11 cellular contexts compared by ENCODE assay signal in the genomic region with DNA sequence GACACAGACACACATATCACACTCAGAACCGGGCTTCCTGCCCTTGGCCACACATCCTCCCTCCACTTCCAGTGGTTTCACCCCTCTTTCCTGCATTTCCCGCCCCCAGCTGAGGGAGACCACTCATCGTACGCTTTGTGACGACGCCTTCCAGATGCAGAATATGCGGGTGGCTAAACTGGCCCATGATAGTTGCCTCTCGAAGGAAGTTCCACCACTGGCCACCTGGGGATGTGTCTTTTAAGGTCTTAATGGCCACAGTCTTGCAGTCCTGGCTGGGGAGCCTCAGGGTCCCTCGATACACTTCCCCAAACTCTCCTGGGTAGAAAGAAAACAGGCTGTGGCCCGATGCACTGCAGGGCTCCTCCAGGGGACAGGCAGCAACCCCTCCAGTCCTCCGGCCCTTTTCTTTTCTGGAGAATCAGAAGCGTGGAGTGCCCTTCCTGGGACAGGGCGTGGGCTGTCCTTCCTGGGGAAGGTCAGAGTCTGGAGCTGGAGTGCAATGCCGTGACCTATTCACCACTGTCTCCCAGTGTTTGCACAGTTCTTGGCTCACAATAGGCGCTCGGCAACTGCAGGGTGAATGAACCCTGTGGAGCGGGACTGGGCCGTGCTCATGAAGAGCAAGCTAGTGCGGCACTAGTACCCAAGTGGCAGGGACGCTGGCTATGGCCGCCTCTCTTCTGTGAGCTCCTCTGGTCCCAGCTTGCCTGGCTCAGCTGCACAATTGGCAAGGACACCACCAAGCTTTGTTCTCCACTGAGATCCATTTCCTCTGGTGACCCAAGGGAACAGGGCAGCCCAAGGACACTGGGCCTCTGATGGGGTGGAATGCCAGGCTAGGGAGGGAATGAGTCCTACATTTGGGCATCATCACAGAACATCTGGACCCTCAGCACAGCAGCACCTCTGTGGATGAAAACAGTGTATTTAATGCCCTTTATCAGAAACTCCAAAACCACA. TPM values are rescaled to one million over a fixed set of nuclear protein-coding genes. Genes with fewer than 3 reads are reported as not detected.
A peak's percentile ranks its signal among the peaks of the same experiment; 100 is the strongest.
DNase-seq lines count a peak whose midpoint lies in the region; ATAC-seq and TF ChIP-seq lines count a peak whose summit lies in the region.
"Had no signal": no experiment of that assay in that cellular context is flagged by ENCODE, and none has a peak within 500 bp of the region (broad histone marks: within the 10 kb centered on the region; RNA-seq: fewer than 3 reads in every experiment).

No MANE protein-coding gene starts in this region.

- peak; percentile 36 for DNase-seq in LNCaP clone FGC (ENCODE audit: low read depth)
- DNase-seq in endothelial cell (ENCODE audit: low spot score), result no peak
- DNase-seq in stimulated activated CD4-positive, alpha-beta T cell treated with anti-CD3 and anti-CD28 coated beads, Interleukin-2, amount 100 ng/mL, for 48 hours, result no peak
- DNase-seq in G401 (ENCODE audit: low spot score), result no peak

- peaks cover 56% of the 10 kb centered on the region for H3K36me3 ChIP-seq in neutrophil
- H3K36me3 ChIP-seq: breast epithelium had no signal

- peaks cover 13% of the 10 kb centered on the region for H3K27me3 Mint-ChIP-seq in endothelial cell (ENCODE audit: unreplicated experiment)
- H3K27me3 Mint-ChIP-seq: IgD-negative memory B cell had no signal

- peak overlapping the region; percentile 3 for H3K27ac Mint-ChIP-seq in endothelial cell (ENCODE audit: unreplicated experiment)

- H3K4me1 Mint-ChIP-seq in endothelial cell (ENCODE audit: unreplicated experiment), result peaks cover 21% of the 10 kb centered on the region

- TF ChIP-seq CTCF in GM12873 (IDR thresholded peaks at IDR 0.05; ENCODE audit: insufficient read depth, low read depth, low read length, missing control alignments) (peak; percentile 32), LNCaP clone FGC (IDR thresholded peaks at IDR 0.05; ENCODE audit: control insufficient read depth, extremely low read depth, insufficient read depth) (no peak), endothelial cell (IDR thresholded peaks at IDR 0.05; ENCODE audit: unreplicated experiment) (peak; percentile 50), neutrophil (IDR thresholded peaks at IDR 0.05) (peak; percentile 23)

- no peaks in the 10 kb centered on the region for H3K27me3 ChIP-seq in neutrophil
- H3K27me3 ChIP-seq: breast epithelium had no signal

- H3K4me3 ChIP-seq in LNCaP clone FGC (ENCODE audit: low read depth, low read length) (no peak overlapping the region), neutrophil (ENCODE audit: low read depth in 1 of 2, low read length in 1 of 2) (no peak overlapping the region)
- H3K4me3 ChIP-seq: breast epithelium, SK-N-MC had no signal

- peaks cover 8% of the 10 kb centered on the region for H3K36me3 Mint-ChIP-seq in endothelial cell (ENCODE audit: low read depth, unreplicated experiment)
- H3K36me3 Mint-ChIP-seq: IgD-negative memory B cell had no signal

- in situ Hi-C loops in G401 (cut with HindIII; ENCODE audit: low sequenced_read_pairs), result no loop called here

- ATAC-seq in GM19324 (IDR thresholded peaks at IDR 0.05; ENCODE audit: low FRiP score, unreplicated experiment) (no peak), GM18502 (IDR thresholded peaks at IDR 0.05; ENCODE audit: poor library complexity, unreplicated experiment) (no peak)

- peak overlapping the region; percentile 44 for H3K27ac ChIP-seq in neutrophil
- H3K27ac ChIP-seq: breast epithelium, SK-N-MC had no signal

- H3K4me3 Mint-ChIP-seq in endothelial cell (ENCODE audit: unreplicated experiment), result peak overlapping the region; percentile 5
- H3K4me3 Mint-ChIP-seq: IgD-negative memory B cell had no signal

- H3K9me3 ChIP-seq in neutrophil, result peaks cover 2% of the 10 kb centered on the region
- H3K9me3 ChIP-seq: breast epithelium had no signal

- H3K4me1 ChIP-seq in neutrophil (ENCODE audit: control insufficient read depth in 1 of 2, insufficient read depth in 1 of 2, low read depth in 1 of 2, low read length in 1 of 2), result peaks cover 0 to 2% of the 10 kb centered on the region in 2 experiments

- no peaks in the 10 kb centered on the region for H3K9me3 Mint-ChIP-seq in endothelial cell (ENCODE audit: unreplicated experiment)

RNA-seq across cellular contexts. Expression of a gene that starts 13.2 kb away (rescaled TPM):
- total RNA-seq in endothelial cell (ENCODE audit: unreplicated experiment), result 7.1 TPM
- total RNA-seq in G401 (2014; rRNA removed; shearing (Covaris generic)), result not detected in 2 replicates

RNA-seq across cellular contexts. Expression of a gene that starts 14.3 kb away (rescaled TPM):
- 237 TPM for total RNA-seq in endothelial cell (ENCODE audit: unreplicated experiment)
- 25.0 and 33.5 TPM in 2 replicates for total RNA-seq in G401 (2014; rRNA removed; shearing (Covaris generic))

RNA-seq across cellular contexts. Expression of a gene that starts 33.0 kb away (rescaled TPM):
- 1.0 TPM for total RNA-seq in endothelial cell (ENCODE audit: unreplicated experiment)
- 0.06 and 0.31 TPM in 2 replicates for total RNA-seq in G401 (2014; rRNA removed; shearing (Covaris generic))

RNA-seq across cellular contexts. Expression of a gene that starts 47.8 kb away (rescaled TPM):
- not detected for total RNA-seq in endothelial cell (ENCODE audit: unreplicated experiment)
- total RNA-seq in G401 (2014; rRNA removed; shearing (Covaris generic)), result not detected in 2 replicates
